ENCODE assay signal across 9 cellular contexts in the genomic region with DNA sequence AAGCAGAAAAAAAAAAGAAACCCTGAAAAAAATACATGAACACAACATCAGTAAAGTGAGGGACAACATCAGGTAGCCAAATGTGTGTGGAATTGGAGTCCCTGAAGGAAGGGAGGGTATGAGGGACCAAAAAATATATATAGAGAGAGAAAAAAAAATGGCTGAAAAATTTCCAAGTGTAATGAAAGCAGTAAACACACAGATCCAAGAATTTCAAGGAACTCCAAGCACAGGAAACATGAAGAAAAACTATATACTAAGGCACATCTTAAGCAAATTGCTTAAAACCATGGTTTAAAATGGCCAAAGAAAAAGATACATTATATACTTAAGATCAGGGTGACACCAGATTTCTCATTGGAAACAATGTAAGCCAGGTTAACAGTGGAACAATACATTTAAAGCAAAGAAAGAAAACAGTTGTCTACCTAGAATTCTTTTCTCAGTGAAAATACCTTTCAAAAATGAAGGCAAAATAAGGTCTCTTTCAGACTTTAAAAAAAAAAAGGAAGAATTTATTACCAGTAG.
"Had no signal": no experiment of that assay in that cellular context is flagged by ENCODE, and none has a peak within 500 bp of the region (broad histone marks: within the 10 kb centered on the region; RNA-seq: fewer than 3 reads in every experiment).

No MANE protein-coding gene starts in this region.

- H3K36me3 ChIP-seq: HAP-1 had no signal

- H3K4me2 ChIP-seq: KMS-11 had no signal

- ATAC-seq: HCT116 had no signal

- H3K4me1 ChIP-seq: HAP-1 had no signal

- H3K9ac ChIP-seq: KMS-11 had no signal

- H3K4me3 ChIP-seq: HAP-1 had no signal

- DNase-seq: GOT3, H7, IMR-90, Karpas-422, KBM-7 had no signal

- H3K27ac ChIP-seq: HL-60, KMS-11 had no signal
